ENCODE assay signal across 1 cellular context in the genomic region with DNA sequence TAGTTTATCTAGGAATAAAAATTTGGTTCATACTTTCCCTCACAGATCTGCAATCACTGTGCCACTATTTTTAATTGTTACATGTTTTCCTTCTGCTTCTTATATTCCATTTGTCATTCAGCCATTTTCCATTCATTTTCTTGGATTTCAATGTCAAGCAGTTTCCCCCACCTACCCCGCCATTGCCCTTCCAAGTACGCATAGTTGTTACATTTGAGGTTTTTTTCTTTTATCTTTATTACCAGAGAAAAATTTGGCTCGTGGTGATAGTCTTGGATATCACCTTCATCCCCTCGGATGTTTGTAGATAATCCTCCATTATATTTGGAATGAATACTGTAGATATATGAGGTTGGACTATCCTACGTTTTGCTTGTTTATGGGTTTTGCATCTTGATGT.
A peak's percentile ranks its signal among the peaks of the same experiment; 100 is the strongest.
TF ChIP-seq lines count a peak whose summit lies in the region.

No MANE protein-coding gene starts in this region.

TF ChIP-seq in K562, 482 proteins besides CTCF, POLR2A, EP300 and RAD21 (continued from another document):
- TF ChIP-seq SMARCE1 (IDR thresholded peaks at IDR 0.05) = 0 out of 2 replicates have a peak, but pooled peaks have one; percentile 29
- peak; percentile 38 for TF ChIP-seq CXXC5 (CRISPR knock-in tag; IDR thresholded peaks at IDR 0.05)
- peak; percentile 44; the same call in 1 of the 2 replicates for TF ChIP-seq MEF2D (tag; conservative IDR thresholded peaks at IDR 0.05; ENCODE audit: low read depth)
- TF ChIP-seq BCOR (IDR thresholded peaks at IDR 0.05) = 0 out of 2 replicates have a peak, but pooled peaks have one; percentile 3
- no peak for TF ChIP-seq TFAM (CRISPR knock-in tag; conservative IDR thresholded peaks at IDR 0.05)
- TF ChIP-seq, protein P1, sequence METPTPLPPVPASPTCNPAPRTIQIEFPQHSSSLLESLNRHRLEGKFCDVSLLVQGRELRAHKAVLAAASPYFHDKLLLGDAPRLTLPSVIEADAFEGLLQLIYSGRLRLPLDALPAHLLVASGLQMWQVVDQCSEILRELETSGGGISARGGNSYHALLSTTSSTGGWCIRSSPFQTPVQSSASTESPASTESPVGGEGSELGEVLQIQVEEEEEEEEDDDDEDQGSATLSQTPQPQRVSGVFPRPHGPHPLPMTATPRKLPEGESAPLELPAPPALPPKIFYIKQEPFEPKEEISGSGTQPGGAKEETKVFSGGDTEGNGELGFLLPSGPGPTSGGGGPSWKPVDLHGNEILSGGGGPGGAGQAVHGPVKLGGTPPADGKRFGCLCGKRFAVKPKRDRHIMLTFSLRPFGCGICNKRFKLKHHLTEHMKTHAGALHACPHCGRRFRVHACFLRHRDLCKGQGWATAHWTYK (CRISPR knock-in tag; IDR thresholded peaks at IDR 0.05) = peak; percentile 79
- TF ChIP-seq, protein P2, sequence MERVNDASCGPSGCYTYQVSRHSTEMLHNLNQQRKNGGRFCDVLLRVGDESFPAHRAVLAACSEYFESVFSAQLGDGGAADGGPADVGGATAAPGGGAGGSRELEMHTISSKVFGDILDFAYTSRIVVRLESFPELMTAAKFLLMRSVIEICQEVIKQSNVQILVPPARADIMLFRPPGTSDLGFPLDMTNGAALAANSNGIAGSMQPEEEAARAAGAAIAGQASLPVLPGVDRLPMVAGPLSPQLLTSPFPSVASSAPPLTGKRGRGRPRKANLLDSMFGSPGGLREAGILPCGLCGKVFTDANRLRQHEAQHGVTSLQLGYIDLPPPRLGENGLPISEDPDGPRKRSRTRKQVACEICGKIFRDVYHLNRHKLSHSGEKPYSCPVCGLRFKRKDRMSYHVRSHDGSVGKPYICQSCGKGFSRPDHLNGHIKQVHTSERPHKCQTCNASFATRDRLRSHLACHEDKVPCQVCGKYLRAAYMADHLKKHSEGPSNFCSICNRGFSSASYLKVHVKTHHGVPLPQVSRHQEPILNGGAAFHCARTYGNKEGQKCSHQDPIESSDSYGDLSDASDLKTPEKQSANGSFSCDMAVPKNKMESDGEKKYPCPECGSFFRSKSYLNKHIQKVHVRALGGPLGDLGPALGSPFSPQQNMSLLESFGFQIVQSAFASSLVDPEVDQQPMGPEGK (CRISPR knock-in tag; IDR thresholded peaks at IDR 0.05; ENCODE audit: borderline replicate concordance) = peak; percentile 61; the same call in 1 of the 2 replicates
- TF ChIP-seq YY1 (IDR thresholded peaks at IDR 0.05; ENCODE audit: borderline replicate concordance in 1 of 3, control insufficient read depth in 1 of 3, extremely low read depth in 1 of 3, insufficient read depth in 3 of 3, insufficient read length in 1 of 3, insufficient replicate concordance in 2 of 3, low read depth in 1 of 3, low read length in 2 of 3) = peak in 1 of 3 experiments; percentile 60
- TF ChIP-seq TCF3 (CRISPR knock-in tag; IDR thresholded peaks at IDR 0.05) = peak; percentile 84
- 0 out of 2 replicates have a peak, but pooled peaks have one; percentile 36 for TF ChIP-seq CREM (IDR thresholded peaks at IDR 0.05; ENCODE audit: low read depth)
- peak; percentile 32; the same call in 1 of the 2 replicates for TF ChIP-seq SMAD4 (CRISPR knock-in tag; conservative IDR thresholded peaks at IDR 0.05)
- TF ChIP-seq ZNF239 (CRISPR knock-in tag; IDR thresholded peaks at IDR 0.05) = peak; percentile 29; the same call in 1 of the 2 replicates
- TF ChIP-seq DMBX1 (CRISPR knock-in tag; IDR thresholded peaks at IDR 0.05; ENCODE audit: borderline replicate concordance) = peak; percentile 67; the same call in 1 of the 2 replicates
- peak in 1 of 2 experiments; percentile 55; a peak in 1 of 4 replicates for TF ChIP-seq TEAD1 (CRISPR knock-in tag; IDR thresholded peaks at IDR 0.05)
- TF ChIP-seq, protein P3, sequence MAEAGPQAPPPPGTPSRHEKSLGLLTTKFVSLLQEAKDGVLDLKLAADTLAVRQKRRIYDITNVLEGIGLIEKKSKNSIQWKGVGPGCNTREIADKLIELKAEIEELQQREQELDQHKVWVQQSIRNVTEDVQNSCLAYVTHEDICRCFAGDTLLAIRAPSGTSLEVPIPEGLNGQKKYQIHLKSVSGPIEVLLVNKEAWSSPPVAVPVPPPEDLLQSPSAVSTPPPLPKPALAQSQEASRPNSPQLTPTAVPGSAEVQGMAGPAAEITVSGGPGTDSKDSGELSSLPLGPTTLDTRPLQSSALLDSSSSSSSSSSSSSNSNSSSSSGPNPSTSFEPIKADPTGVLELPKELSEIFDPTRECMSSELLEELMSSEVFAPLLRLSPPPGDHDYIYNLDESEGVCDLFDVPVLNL (CRISPR knock-in tag; IDR thresholded peaks at IDR 0.05; ENCODE audit: low read depth) = no peak
- TF ChIP-seq, protein P4, sequence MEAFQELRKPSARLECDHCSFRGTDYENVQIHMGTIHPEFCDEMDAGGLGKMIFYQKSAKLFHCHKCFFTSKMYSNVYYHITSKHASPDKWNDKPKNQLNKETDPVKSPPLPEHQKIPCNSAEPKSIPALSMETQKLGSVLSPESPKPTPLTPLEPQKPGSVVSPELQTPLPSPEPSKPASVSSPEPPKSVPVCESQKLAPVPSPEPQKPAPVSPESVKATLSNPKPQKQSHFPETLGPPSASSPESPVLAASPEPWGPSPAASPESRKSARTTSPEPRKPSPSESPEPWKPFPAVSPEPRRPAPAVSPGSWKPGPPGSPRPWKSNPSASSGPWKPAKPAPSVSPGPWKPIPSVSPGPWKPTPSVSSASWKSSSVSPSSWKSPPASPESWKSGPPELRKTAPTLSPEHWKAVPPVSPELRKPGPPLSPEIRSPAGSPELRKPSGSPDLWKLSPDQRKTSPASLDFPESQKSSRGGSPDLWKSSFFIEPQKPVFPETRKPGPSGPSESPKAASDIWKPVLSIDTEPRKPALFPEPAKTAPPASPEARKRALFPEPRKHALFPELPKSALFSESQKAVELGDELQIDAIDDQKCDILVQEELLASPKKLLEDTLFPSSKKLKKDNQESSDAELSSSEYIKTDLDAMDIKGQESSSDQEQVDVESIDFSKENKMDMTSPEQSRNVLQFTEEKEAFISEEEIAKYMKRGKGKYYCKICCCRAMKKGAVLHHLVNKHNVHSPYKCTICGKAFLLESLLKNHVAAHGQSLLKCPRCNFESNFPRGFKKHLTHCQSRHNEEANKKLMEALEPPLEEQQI (IDR thresholded peaks at IDR 0.05) = 0 out of 2 replicates have a peak, but pooled peaks have one; percentile 37
- peak; percentile 81 for TF ChIP-seq FOXM1 (IDR thresholded peaks at IDR 0.05; ENCODE audit: low read depth)
- no peak for TF ChIP-seq FOXM1 (CRISPR knock-in tag; IDR thresholded peaks at IDR 0.05; ENCODE audit: low read depth)
- peak; percentile 90 for TF ChIP-seq ARID1B (IDR thresholded peaks at IDR 0.05)
- peak in 1 of 2 experiments; percentile 83; a peak in 2 of 4 replicates for TF ChIP-seq TBL1XR1 (IDR thresholded peaks at IDR 0.05; ENCODE audit: low read length in 2 of 2)
- TF ChIP-seq GTF2E2 (tag; IDR thresholded peaks at IDR 0.05) = peak; percentile 81
- TF ChIP-seq NCOR1 (IDR thresholded peaks at IDR 0.05) = peak; percentile 89
- peak; percentile 70 for TF ChIP-seq MTA2 (IDR thresholded peaks at IDR 0.05; ENCODE audit: low read depth)
- TF ChIP-seq, protein P5, sequence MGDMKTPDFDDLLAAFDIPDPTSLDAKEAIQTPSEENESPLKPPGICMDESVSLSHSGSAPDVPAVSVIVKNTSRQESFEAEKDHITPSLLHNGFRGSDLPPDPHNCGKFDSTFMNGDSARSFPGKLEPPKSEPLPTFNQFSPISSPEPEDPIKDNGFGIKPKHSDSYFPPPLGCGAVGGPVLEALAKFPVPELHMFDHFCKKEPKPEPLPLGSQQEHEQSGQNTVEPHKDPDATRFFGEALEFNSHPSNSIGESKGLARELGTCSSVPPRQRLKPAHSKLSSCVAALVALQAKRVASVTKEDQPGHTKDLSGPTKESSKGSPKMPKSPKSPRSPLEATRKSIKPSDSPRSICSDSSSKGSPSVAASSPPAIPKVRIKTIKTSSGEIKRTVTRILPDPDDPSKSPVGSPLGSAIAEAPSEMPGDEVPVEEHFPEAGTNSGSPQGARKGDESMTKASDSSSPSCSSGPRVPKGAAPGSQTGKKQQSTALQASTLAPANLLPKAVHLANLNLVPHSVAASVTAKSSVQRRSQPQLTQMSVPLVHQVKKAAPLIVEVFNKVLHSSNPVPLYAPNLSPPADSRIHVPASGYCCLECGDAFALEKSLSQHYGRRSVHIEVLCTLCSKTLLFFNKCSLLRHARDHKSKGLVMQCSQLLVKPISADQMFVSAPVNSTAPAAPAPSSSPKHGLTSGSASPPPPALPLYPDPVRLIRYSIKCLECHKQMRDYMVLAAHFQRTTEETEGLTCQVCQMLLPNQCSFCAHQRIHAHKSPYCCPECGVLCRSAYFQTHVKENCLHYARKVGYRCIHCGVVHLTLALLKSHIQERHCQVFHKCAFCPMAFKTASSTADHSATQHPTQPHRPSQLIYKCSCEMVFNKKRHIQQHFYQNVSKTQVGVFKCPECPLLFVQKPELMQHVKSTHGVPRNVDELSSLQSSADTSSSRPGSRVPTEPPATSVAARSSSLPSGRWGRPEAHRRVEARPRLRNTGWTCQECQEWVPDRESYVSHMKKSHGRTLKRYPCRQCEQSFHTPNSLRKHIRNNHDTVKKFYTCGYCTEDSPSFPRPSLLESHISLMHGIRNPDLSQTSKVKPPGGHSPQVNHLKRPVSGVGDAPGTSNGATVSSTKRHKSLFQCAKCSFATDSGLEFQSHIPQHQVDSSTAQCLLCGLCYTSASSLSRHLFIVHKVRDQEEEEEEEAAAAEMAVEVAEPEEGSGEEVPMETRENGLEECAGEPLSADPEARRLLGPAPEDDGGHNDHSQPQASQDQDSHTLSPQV (IDR thresholded peaks at IDR 0.05) = peak; percentile 32; the same call in 1 of the 2 replicates
- no peak for TF ChIP-seq ZBTB8A (IDR thresholded peaks at IDR 0.05; ENCODE audit: partially characterized antibody)
- no peak for TF ChIP-seq MXI1 (IDR thresholded peaks at IDR 0.05; ENCODE audit: low read depth, low read length)
